17 cellular contexts compared by ENCODE assay signal in the genomic region with DNA sequence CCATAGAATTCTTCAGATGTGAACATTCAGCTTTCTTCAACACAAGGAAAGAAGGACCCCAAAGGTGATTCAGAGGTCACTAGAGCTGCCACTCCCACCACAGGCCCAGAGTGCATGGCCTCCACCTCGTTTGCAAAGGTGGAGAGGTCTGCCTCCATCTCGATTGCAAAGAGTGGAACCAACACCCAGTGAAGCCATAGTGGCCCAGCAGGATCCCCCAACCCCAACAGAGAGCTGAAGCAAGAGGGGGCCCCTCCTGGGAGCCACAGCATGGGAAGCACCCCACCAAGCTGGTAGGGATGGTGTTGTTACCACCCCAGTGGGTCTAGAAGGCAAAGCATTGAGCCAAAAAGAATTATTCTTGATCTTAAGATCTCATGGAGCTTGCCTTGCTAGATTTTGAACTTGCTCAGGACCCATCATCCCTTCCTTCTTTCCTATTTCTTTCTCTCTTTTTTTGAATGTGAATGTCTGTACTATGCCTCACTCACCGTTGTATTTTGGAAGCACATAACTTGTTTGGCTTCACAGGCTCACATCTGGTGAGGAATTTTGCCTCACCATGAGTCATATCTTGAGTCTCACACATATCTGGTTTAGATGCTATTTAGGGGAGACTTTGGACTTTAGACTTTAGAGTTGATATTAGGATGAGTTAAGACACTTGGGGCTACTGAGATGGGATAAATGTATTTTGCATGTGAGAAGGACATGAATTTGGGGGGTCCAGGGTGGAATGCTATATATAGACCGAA.
DNase-seq lines count a peak whose midpoint lies in the region; ATAC-seq, FAIRE-seq and TF ChIP-seq lines count a peak whose summit lies in the region.
"Had no signal": no experiment of that assay in that cellular context is flagged by ENCODE, and none has a peak within 500 bp of the region (broad histone marks: within the 10 kb centered on the region; RNA-seq: fewer than 3 reads in every experiment).

No MANE protein-coding gene starts in this region.

- no peaks in the 10 kb centered on the region for H3K9me3 ChIP-seq in aorta (ENCODE audit: control insufficient read depth, low read length)
- H3K9me3 ChIP-seq: neutrophil, vagina had no signal

- TF ChIP-seq POLR2A in lower leg skin (IDR thresholded peaks at IDR 0.05) = no peak

- in situ Hi-C loops in brain microvascular endothelial cell (cut with HindIII; ENCODE audit: low pct_ligation_motif_present, low sequenced_read_pairs) = no loop called here

- peak overlapping the region; percentile 46 for H3K27ac ChIP-seq in brain microvascular endothelial cell
- H3K27ac ChIP-seq in aorta (ENCODE audit: low read depth in 1 of 2, low read length in 2 of 2) = peak overlapping the region in 1 of 2 donors; percentile 46
- H3K27ac ChIP-seq: neutrophil, vagina had no signal

- H3K36me3 ChIP-seq in brain microvascular endothelial cell (replicated peaks) (no peaks in the 10 kb centered on the region), aorta (ENCODE audit: control insufficient read depth in 1 of 2, insufficient read depth in 2 of 2, low read length in 1 of 2) (no peaks in the 10 kb centered on the region)
- H3K36me3 ChIP-seq: neutrophil, vagina had no signal

- peaks cover 2 to 3% of the 10 kb centered on the region in 2 donors for H3K4me1 ChIP-seq in aorta (ENCODE audit: control insufficient read depth in 1 of 2, insufficient read depth in 2 of 2, low read length in 2 of 2)

- peak; percentile 59 for DNase-seq in AG09309 (ENCODE audit: low read depth)
- no peak for DNase-seq in HTR-8/SVneo (ENCODE audit: insufficient read length, low spot score)
- peak; percentile 80 for DNase-seq in brain microvascular endothelial cell
- DNase-seq in lower leg skin (ENCODE audit: low spot score in 2 of 2) = peak; percentile 14 to 84
- no peak for DNase-seq in activated naive CD4-positive, alpha-beta T cell treated with anti-CD3 and anti-CD28 coated beads, Interleukin-2, amount 50 U/mL, for 72 hours (ENCODE audit: low spot score in 2 of 2)
- no peak for DNase-seq in aorta
- DNase-seq in NCI-H748 treated with DMSO at 0.1 percent for 48 hours (lab: John Stamatoyannopoulos, UW) = no peak
- DNase-seq: activated CD8-positive, alpha-beta T cell treated with anti-CD3 and anti-CD28 coated beads, Interleukin-2, amount 10 ng/mL, durations not matched to agents 7 days and 5 days; activated naive CD4-positive, alpha-beta T cell treated with Interleukin-2 at 50 U/mL for 16 hours; AML-193; DMS79 treated with DMSO at 0.1 percent for 48 hours; left cardiac atrium; NCI-H1048 had no signal

- H3K36me3 Mint-ChIP-seq in activated naive CD4-positive, alpha-beta T cell treated with anti-CD3 and anti-CD28 coated beads, Interleukin-2, amount 50 U/mL, for 72 hours = peaks cover 0 to 8% of the 10 kb centered on the region in 2 donors

- H3K4me3 ChIP-seq in AG09309 (ENCODE audit: control insufficient read depth, low read depth, low read length) (no peak overlapping the region), brain microvascular endothelial cell (ENCODE audit: low read depth, low read length) (no peak overlapping the region), lower leg skin (ENCODE audit: low read depth, poor library complexity, severe bottlenecking) (no peak overlapping the region), aorta (ENCODE audit: low read length in 2 of 2) (no peak overlapping the region)
- H3K4me3 ChIP-seq: vagina had no signal

- no peaks in the 10 kb centered on the region for H3K27me3 ChIP-seq in brain microvascular endothelial cell (replicated peaks)
- no peaks in the 10 kb centered on the region for H3K27me3 ChIP-seq in aorta (ENCODE audit: control insufficient read depth in 1 of 2, insufficient read depth in 2 of 2, low read length in 1 of 2)
- H3K27me3 ChIP-seq: vagina had no signal

- intact Hi-C loops in lower leg skin (cut with DNase I; ENCODE audit: low total_unique reads) = loop anchor here (10.0 kb wide), 1 partner anchor 455 kb away; no protein-coding TSS in a partner anchor
- intact Hi-C loops in aorta (cut with DNase I) = no loop called here

- peaks cover 4 to 17% of the 10 kb centered on the region in 2 donors for H3K9me3 Mint-ChIP-seq in activated naive CD4-positive, alpha-beta T cell treated with anti-CD3 and anti-CD28 coated beads, Interleukin-2, amount 50 U/mL, for 72 hours

- TF ChIP-seq CTCF in AG09309 (IDR thresholded peaks at IDR 0.05; ENCODE audit: control insufficient read depth, insufficient read depth, low read depth, low read length, missing control alignments) (no peak), brain microvascular endothelial cell (IDR thresholded peaks at IDR 0.05; ENCODE audit: low read depth, low read length, missing control alignments) (no peak), lower leg skin (IDR thresholded peaks at IDR 0.05) (no peak)

- no peak overlapping the region for H3K27ac Mint-ChIP-seq in activated naive CD4-positive, alpha-beta T cell treated with anti-CD3 and anti-CD28 coated beads, Interleukin-2, amount 50 U/mL, for 72 hours
- H3K27ac Mint-ChIP-seq: activated CD8-positive, alpha-beta T cell treated with anti-CD3 and anti-CD28 coated beads, Interleukin-2, amount 10 ng/mL, durations not matched to agents 7 days and 5 days had no signal

- 73 to 80% methylated on average over 4 of the region's 4 CpGs for whole genome bisulfite sequencing in lower leg skin, 2 donors
- WGBS in aorta, 2 donors = 74 to 75% methylated on average over 4 of the region's 4 CpGs

- ATAC-seq in GM19463 (IDR thresholded peaks at IDR 0.05; ENCODE audit: unreplicated experiment) (no peak), aorta (ENCODE audit: low FRiP score) (no peak)
- ATAC-seq in activated naive CD4-positive, alpha-beta T cell treated with anti-CD3 and anti-CD28 coated beads, Interleukin-2, amount 50 U/mL, for 72 hours = no peak
- ATAC-seq: activated CD8-positive, alpha-beta T cell treated with anti-CD3 and anti-CD28 coated beads, Interleukin-2, amount 10 ng/mL, durations not matched to agents 7 days and 5 days; left cardiac atrium had no signal

- peak; percentile 97 for FAIRE-seq in HTR-8/SVneo (lab: Jason Lieb, UNC)
- FAIRE-seq: colon had no signal

Comparison
In these comparisons a context has a peak if more than half of its experiments do, and no peak if none do; other contexts are left out.
1. DNase-seq: peak in AG09309 (single experiment), brain microvascular endothelial cell (single experiment) and lower leg skin (2 of 2); none in HTR-8/SVneo (single experiment), activated naive CD4-positive, alpha-beta T cell treated with anti-CD3 and anti-CD28 coated beads, Interleukin-2, amount 50 U/mL, for 72 hours (0 of 2), aorta (0 of 2) and NCI-H748 treated with DMSO at 0.1 percent for 48 hours (single experiment).